ENCODE assay signal across 2 cellular contexts in the genomic region with DNA sequence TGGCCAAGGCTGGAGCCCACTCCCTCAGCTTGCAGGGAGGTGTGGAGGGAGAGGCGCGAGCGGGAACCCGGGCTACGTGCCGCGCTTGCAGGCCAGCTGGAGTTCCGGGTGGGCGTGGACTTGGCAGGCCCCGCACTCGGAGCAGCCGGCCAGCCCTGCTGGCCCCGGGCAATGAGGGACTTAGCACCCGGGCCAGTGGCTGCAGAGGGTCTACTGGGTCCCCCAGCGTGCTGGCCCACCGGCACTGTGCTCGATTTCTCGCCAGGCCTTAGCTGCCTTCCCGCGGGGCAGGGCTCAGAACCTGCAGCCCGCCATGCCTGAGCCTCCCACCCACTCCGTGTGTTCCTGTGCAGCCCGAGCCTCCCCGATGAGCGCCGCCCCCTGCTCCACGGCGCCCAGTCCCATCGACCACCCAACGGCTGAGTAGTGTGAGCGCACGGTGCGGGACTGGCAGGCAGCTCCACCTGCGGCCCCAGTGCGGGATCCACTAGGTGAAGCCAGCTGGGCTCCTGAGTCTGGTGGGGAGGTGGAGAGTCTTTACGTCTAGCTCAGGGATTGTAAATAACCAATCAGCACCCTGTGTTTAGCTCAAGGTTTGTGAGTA. TPM values are rescaled to one million over a fixed set of nuclear protein-coding genes. Genes with fewer than 3 reads are reported as not detected.
"Had no signal": no experiment of that assay in that cellular context is flagged by ENCODE, and none has a peak within 500 bp of the region (broad histone marks: within the 10 kb centered on the region; RNA-seq: fewer than 3 reads in every experiment).

No MANE protein-coding gene starts in this region.

RNA-seq across cellular contexts. Expression of gene CFAP20DC, which starts 1.1 kb away (rescaled TPM):
- total RNA-seq: left ventricle myocardium inferior, mesenteric fat pad had no signal
